Comparison of ENCODE assay signal across 9 cellular contexts in genomic region chr5:14816999-14817761, GRCh38. TPM values are rescaled to one million over a fixed set of nuclear protein-coding genes. Genes with fewer than 3 reads are reported as not detected.
A peak's percentile ranks its signal among the peaks of the same experiment; 100 is the strongest.
DNase-seq lines count a peak whose midpoint lies in the region; ATAC-seq, FAIRE-seq and TF ChIP-seq lines count a peak whose summit lies in the region.
"Had no signal": no experiment of that assay in that cellular context is flagged by ENCODE, and none has a peak within 500 bp of the region (broad histone marks: within the 10 kb centered on the region; RNA-seq: fewer than 3 reads in every experiment).

No MANE protein-coding gene starts in this region.

- ATAC-seq in HG03442 (IDR thresholded peaks at IDR 0.05; ENCODE audit: unreplicated experiment) (peak; percentile 32), HG03139 (IDR thresholded peaks at IDR 0.05; ENCODE audit: unreplicated experiment) (no peak), GM21515 (IDR thresholded peaks at IDR 0.05; ENCODE audit: unreplicated experiment) (no peak)

- H3K36me3 Mint-ChIP-seq in osteocyte (ENCODE audit: unreplicated experiment): no peaks in the 10 kb centered on the region

- H3K9me3 Mint-ChIP-seq in osteocyte (ENCODE audit: unreplicated experiment): no peaks in the 10 kb centered on the region
- H3K9me3 Mint-ChIP-seq: naive B cell had no signal

- DNase-seq in EL (peak; percentile 84), bronchial epithelial cell (ENCODE audit: low read depth) (peak; percentile 90), osteocyte (ENCODE audit: extremely low spot score, unreplicated experiment) (no peak), GM19238 (ENCODE audit: insufficient read length, low spot score) (no peak), DMS53 (lab: John Stamatoyannopoulos, UW) (no peak)
- DNase-seq: naive B cell had no signal

- H3K27me3 Mint-ChIP-seq in osteocyte (ENCODE audit: unreplicated experiment): peaks cover 2% of the 10 kb centered on the region
- H3K27me3 Mint-ChIP-seq: naive B cell had no signal

- no peaks in the 10 kb centered on the region for H3K27me3 ChIP-seq in bronchial epithelial cell (ENCODE audit: control insufficient read depth, insufficient read depth, low read length)

- peaks cover 32% of the 10 kb centered on the region for H3K4me1 Mint-ChIP-seq in osteocyte (ENCODE audit: unreplicated experiment)

- no peak for TF ChIP-seq CTCF in bronchial epithelial cell (IDR thresholded peaks at IDR 0.05; ENCODE audit: insufficient read depth, low read length, severe bottlenecking)
- TF ChIP-seq CTCF in osteocyte (IDR thresholded peaks at IDR 0.05): no peak

- H3K36me3 ChIP-seq in bronchial epithelial cell (ENCODE audit: control insufficient read depth, insufficient read depth, low read length): no peaks in the 10 kb centered on the region

- H3K4me3 ChIP-seq in bronchial epithelial cell (ENCODE audit: low read depth, low read length): no peak overlapping the region

- peak overlapping the region; percentile 56 for H3K27ac Mint-ChIP-seq in osteocyte (ENCODE audit: unreplicated experiment)

- H3K4me3 Mint-ChIP-seq in osteocyte (ENCODE audit: unreplicated experiment): peak overlapping the region; percentile 10

- FAIRE-seq in bronchial epithelial cell (lab: Jason Lieb, UNC): no peak

RNA-seq across cellular contexts. Expression of gene ANKH, which starts 54.4 kb away (rescaled TPM):
- total RNA-seq in bronchial epithelial cell (11.1 and 12.9 TPM in 2 replicates), osteocyte (44.6 and 50.8 TPM in 2 replicates)

Comparison
In these comparisons a context has a peak if more than half of its experiments do, and no peak if none do; other contexts are left out.
1. DNase-seq: peak in EL (single experiment) and bronchial epithelial cell (single experiment); none in osteocyte (single experiment), GM19238 (single experiment) and DMS53 (single experiment).